ENCODE assay signal across 9 cellular contexts in the genomic region with DNA sequence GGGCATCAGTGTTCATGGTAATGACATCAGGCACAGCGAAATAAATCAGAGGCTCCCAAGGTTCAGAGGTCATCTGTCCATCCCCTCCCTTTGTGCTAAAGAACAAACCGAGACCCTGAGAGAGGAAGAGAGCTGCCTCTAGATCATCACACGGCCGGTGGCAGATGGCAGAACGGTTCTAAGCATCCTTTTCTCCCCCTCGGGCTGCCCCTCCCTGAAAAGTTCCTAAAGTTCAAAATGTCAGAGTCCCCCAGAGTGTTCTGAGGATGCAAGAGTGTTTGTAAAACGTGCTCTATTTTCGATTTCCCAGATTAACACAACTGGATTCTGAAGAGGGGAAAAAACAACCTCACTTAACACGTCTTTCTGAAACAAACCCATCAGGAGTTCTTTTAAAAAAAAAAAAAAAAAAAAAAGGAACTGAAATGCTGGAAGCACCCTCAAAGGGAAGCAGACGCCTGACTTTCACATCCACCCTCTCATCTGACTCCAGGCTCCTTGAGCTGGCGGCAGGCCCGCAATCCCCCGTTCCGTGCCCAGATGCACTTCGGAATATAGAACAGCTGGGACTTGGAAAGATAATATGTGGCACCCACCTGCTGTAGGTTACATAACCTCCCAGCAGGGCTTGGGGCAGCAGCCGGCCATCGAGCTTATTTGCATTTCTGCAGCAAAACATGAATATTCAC.
A peak's percentile ranks its signal among the peaks of the same experiment; 100 is the strongest.
DNase-seq lines count a peak whose midpoint lies in the region; ATAC-seq and TF ChIP-seq lines count a peak whose summit lies in the region.
"Had no signal": no experiment of that assay in that cellular context is flagged by ENCODE, and none has a peak within 500 bp of the region (broad histone marks: within the 10 kb centered on the region; RNA-seq: fewer than 3 reads in every experiment).

No MANE protein-coding gene starts in this region.

- no peak for ATAC-seq in CD8-positive, alpha-beta T cell

- intact Hi-C loops in CD8-positive, alpha-beta T cell (cut with DNase I, micrococcal nuclease), result loop anchor here (1.0 to 5.0 kb wide), 5 partner anchors 183 to 1390 kb away; partner anchors contain the start of gene RGS9 (in 1 of the 2)
- intact Hi-C loops in spleen (cut with DNase I; ENCODE audit: low total_unique reads), result no loop called here

- no peak overlapping the region for H3K27ac ChIP-seq in CD8-positive, alpha-beta T cell (ENCODE audit: low read depth, low read length)
- H3K27ac ChIP-seq in iPS-20b (ENCODE audit: low read length), result no peak overlapping the region
- H3K27ac ChIP-seq in spleen, result peak overlapping the region in 7 of 8 donors; percentile 55 to 87 (median 68)

- no peaks in the 10 kb centered on the region for H3F3A ChIP-seq in Loucy (ENCODE audit: low read depth)

- CTCF ChIA-PET in CD8-positive, alpha-beta T cell (lab: Charles Lee), result interaction anchor here (0.6 to 2.1 kb wide), 8 partner anchors 10 to 406 kb away, joined by 3 to 5 read pairs (median 3); no protein-coding TSS in a partner anchor

- peak overlapping the region; percentile 63 for H3K4me3 Mint-ChIP-seq in CD8-positive, alpha-beta T cell

- in situ Hi-C loops in HAP-1 (cut with MboI; ENCODE audit: low sequenced_read_pairs), result no loop called here

- H3K79me2 ChIP-seq in Loucy (ENCODE audit: insufficient read depth, low read length), result peaks cover 31% of the 10 kb centered on the region

- H2AFZ ChIP-seq in Loucy (ENCODE audit: low read length), result no peak overlapping the region

- no peak for DNase-seq in CD8-positive, alpha-beta T cell
- peak; percentile 52 for DNase-seq in activated CD8-positive, alpha-beta memory T cell treated with anti-CD3 and anti-CD28 coated beads, Interleukin-2, amount 50 U/mL, for 48 hours
- DNase-seq in spleen, result peak; percentile 86
- no peak for DNase-seq in HAP-1 (ENCODE audit: low spot score in 2 of 2)
- no peak for DNase-seq in NCI-H510A (lab: John Stamatoyannopoulos, UW)
- no peak for DNase-seq in activated gamma-delta T cell (lab: John Stamatoyannopoulos, UW)

- H3K4me3 ChIP-seq in CD8-positive, alpha-beta T cell (ENCODE audit: low read depth, low read length), result peak overlapping the region; percentile 17
- H3K4me3 ChIP-seq in Loucy (ENCODE audit: low read length, poor library complexity, severe bottlenecking) (no peak overlapping the region), iPS-20b (ENCODE audit: low read length) (peak overlapping the region; percentile 34; the same call in 1 of the 2 replicates), spleen (peak overlapping the region in 7 of 8 donors; percentile 8 to 75 (median 34)), HAP-1 (no peak overlapping the region)

- no peak overlapping the region for H3K27ac Mint-ChIP-seq in CD8-positive, alpha-beta T cell
- H3K27ac Mint-ChIP-seq: activated naive CD4-positive, alpha-beta T cell treated with anti-CD3 and anti-CD28 coated beads, Interleukin-2, amount 50 U/mL, for 72 hours had no signal

- H3K4me1 ChIP-seq in CD8-positive, alpha-beta T cell (ENCODE audit: insufficient read depth, low read length), result peaks cover 37% of the 10 kb centered on the region
- H3K4me1 ChIP-seq in Loucy (ENCODE audit: insufficient read depth, low read length, poor library complexity, severe bottlenecking), result peaks cover 45% of the 10 kb centered on the region
- H3K4me1 ChIP-seq in iPS-20b (ENCODE audit: insufficient read depth, low read length), result peaks cover 11% of the 10 kb centered on the region; the same call in 1 of the 2 replicates
- peaks cover 22 to 80% (median 63%) of the 10 kb centered on the region in 6 donors for H3K4me1 ChIP-seq in spleen
- peaks cover 4% of the 10 kb centered on the region for H3K4me1 ChIP-seq in HAP-1

- TF ChIP-seq CTCF in CD8-positive, alpha-beta T cell (IDR thresholded peaks at IDR 0.05), result no peak
- TF ChIP-seq CTCF in Loucy (conservative IDR thresholded peaks at IDR 0.05; ENCODE audit: low read length), result no peak
- TF ChIP-seq CTCF in spleen (IDR thresholded peaks at IDR 0.05 in 8 of 11, conservative IDR thresholded peaks at IDR 0.05 in 3 of 11), result no peak

- no peaks in the 10 kb centered on the region for H3K9me2 ChIP-seq in Loucy (replicated peaks; ENCODE audit: low read depth, low read length)

- no peaks in the 10 kb centered on the region for H3K36me3 ChIP-seq in CD8-positive, alpha-beta T cell (ENCODE audit: insufficient read depth, low read length)
- H3K36me3 ChIP-seq in Loucy (ENCODE audit: insufficient read depth, low read length) (no peaks in the 10 kb centered on the region), iPS-20b (ENCODE audit: insufficient read depth, low read depth, low read length) (no peaks in the 10 kb centered on the region), spleen (peaks cover 0 to 9% (median 0%) of the 10 kb centered on the region in 6 donors), HAP-1 (replicated peaks) (no peaks in the 10 kb centered on the region)

- no peak for TF ChIP-seq POLR2A in spleen (IDR thresholded peaks at IDR 0.05)

- peak overlapping the region; percentile 87 for H3K4me2 ChIP-seq in Loucy (ENCODE audit: low read depth, low read length, poor library complexity, severe bottlenecking)

- 17 to 32% (median 26%) methylated on average over 17 of the region's 17 CpGs for WGBS in spleen, 5 donors

- POLR2A ChIA-PET in CD8-positive, alpha-beta T cell (lab: Charles Lee), result no interaction called here

- no peaks in the 10 kb centered on the region for H3K9me3 Mint-ChIP-seq in CD8-positive, alpha-beta T cell
- H3K9me3 Mint-ChIP-seq: activated naive CD4-positive, alpha-beta T cell treated with anti-CD3 and anti-CD28 coated beads, Interleukin-2, amount 50 U/mL, for 72 hours had no signal

- H3K27me3 ChIP-seq in CD8-positive, alpha-beta T cell (ENCODE audit: insufficient read depth, low read length), result no peaks in the 10 kb centered on the region
- H3K27me3 ChIP-seq in Loucy (ENCODE audit: insufficient read depth, low read length, poor library complexity, severe bottlenecking) (no peaks in the 10 kb centered on the region), iPS-20b (ENCODE audit: insufficient read depth, low read length) (peaks cover 81% of the 10 kb centered on the region), spleen (replicated peaks in 1 of 7) (peaks cover 0 to 36% (median 0%) of the 10 kb centered on the region in 7 donors), HAP-1 (ENCODE audit: low read depth) (no peaks in the 10 kb centered on the region)

- no peaks in the 10 kb centered on the region for H3K36me3 Mint-ChIP-seq in CD8-positive, alpha-beta T cell
- H3K36me3 Mint-ChIP-seq: activated naive CD4-positive, alpha-beta T cell treated with anti-CD3 and anti-CD28 coated beads, Interleukin-2, amount 50 U/mL, for 72 hours had no signal

- H4K20me1 ChIP-seq in Loucy (ENCODE audit: insufficient read depth, low read length, poor library complexity, severe bottlenecking), result no peaks in the 10 kb centered on the region

- H3K4me1 Mint-ChIP-seq in CD8-positive, alpha-beta T cell (ENCODE audit: low read depth), result peaks cover 26% of the 10 kb centered on the region

- H3K9me3 ChIP-seq in CD8-positive, alpha-beta T cell (ENCODE audit: low read length), result no peaks in the 10 kb centered on the region
- no peaks in the 10 kb centered on the region for H3K9me3 ChIP-seq in Loucy (ENCODE audit: insufficient read depth, low read depth, low read length)
- no peaks in the 10 kb centered on the region; the same call in 1 of the 2 replicates for H3K9me3 ChIP-seq in iPS-20b (ENCODE audit: insufficient read depth, low read depth, low read length)
- no peaks in the 10 kb centered on the region for H3K9me3 ChIP-seq in spleen
- no peaks in the 10 kb centered on the region for H3K9me3 ChIP-seq in HAP-1

- peaks cover 2% of the 10 kb centered on the region for H3K27me3 Mint-ChIP-seq in CD8-positive, alpha-beta T cell (ENCODE audit: low read depth)

- H3K9ac ChIP-seq in Loucy (ENCODE audit: low read depth, low read length, poor library complexity, severe bottlenecking) (no peak overlapping the region), iPS-20b (ENCODE audit: low read depth, low read length) (no peak overlapping the region)

Comparison
In these comparisons a context has a peak if more than half of its experiments do, and no peak if none do; other contexts are left out.
1. DNase-seq: peak in activated CD8-positive, alpha-beta memory T cell treated with anti-CD3 and anti-CD28 coated beads, Interleukin-2, amount 50 U/mL, for 48 hours (single experiment) and spleen (single experiment); none in CD8-positive, alpha-beta T cell (0 of 7), HAP-1 (0 of 2), NCI-H510A (single experiment) and activated gamma-delta T cell (single experiment).
2. H3K27ac ChIP-seq: peak in spleen (7 of 8); none in CD8-positive, alpha-beta T cell (single experiment) and iPS-20b (single experiment).
3. H3K4me3 ChIP-seq: peak in CD8-positive, alpha-beta T cell (single experiment), iPS-20b (single experiment) and spleen (7 of 8); none in Loucy (single experiment) and HAP-1 (single experiment).